ENCODE assay signal across 1 cellular context in the genomic region with DNA sequence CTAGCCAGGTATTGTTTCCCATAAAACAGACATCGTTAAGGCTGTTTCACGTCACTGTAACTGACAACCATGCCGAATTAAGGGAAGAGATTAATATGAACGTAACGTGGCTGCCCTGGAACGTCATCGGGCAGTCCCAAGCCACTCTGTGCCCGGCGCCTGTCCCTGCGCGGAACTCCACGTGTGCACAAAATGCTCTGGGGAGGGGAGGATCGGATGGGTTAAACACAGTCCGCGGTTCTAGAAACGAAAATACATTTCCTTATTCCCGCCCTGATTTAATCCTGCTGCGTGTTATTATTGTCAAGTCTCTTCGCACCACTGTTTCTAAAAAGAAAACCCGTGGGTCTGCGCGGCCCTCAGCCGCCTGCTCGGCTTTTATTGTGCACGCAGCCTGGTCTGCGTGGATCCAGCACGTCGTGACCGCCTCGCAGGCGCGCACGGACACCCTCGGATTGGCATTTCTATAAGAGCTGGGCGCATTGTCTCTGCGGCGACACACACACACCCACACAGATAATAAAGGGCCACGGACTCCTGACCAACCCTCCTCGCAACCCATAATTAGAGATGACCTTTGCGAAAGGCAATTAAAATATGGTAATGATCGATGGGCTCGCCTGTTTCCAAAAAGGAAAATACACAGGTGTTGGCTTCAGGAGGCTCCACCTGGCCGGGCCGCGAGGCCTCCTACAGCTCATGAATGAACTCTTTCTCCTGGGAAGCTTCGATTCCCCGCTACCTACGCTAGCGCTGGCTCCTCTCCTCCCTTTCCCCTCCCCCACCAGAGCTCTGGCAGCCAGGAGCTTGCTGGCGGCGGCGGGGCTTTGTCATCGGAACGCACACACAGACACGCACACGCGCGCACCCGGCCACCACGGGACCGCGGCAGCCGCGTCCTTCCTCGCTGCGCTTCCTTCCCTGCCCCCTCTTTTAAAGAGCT.
TF ChIP-seq lines count a peak whose summit lies in the region.

No MANE protein-coding gene starts in this region.

TF ChIP-seq in HCT116, 20 proteins besides CTCF, POLR2A, EP300 and RAD21 (continued from another document):
- TF ChIP-seq, protein P1, sequence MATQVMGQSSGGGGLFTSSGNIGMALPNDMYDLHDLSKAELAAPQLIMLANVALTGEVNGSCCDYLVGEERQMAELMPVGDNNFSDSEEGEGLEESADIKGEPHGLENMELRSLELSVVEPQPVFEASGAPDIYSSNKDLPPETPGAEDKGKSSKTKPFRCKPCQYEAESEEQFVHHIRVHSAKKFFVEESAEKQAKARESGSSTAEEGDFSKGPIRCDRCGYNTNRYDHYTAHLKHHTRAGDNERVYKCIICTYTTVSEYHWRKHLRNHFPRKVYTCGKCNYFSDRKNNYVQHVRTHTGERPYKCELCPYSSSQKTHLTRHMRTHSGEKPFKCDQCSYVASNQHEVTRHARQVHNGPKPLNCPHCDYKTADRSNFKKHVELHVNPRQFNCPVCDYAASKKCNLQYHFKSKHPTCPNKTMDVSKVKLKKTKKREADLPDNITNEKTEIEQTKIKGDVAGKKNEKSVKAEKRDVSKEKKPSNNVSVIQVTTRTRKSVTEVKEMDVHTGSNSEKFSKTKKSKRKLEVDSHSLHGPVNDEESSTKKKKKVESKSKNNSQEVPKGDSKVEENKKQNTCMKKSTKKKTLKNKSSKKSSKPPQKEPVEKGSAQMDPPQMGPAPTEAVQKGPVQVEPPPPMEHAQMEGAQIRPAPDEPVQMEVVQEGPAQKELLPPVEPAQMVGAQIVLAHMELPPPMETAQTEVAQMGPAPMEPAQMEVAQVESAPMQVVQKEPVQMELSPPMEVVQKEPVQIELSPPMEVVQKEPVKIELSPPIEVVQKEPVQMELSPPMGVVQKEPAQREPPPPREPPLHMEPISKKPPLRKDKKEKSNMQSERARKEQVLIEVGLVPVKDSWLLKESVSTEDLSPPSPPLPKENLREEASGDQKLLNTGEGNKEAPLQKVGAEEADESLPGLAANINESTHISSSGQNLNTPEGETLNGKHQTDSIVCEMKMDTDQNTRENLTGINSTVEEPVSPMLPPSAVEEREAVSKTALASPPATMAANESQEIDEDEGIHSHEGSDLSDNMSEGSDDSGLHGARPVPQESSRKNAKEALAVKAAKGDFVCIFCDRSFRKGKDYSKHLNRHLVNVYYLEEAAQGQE (IDR thresholded peaks at IDR 0.05; ENCODE audit: low read depth), result no peak
- TF ChIP-seq EZH2 (IDR thresholded peaks at IDR 0.05) (no peak), YY1 (IDR thresholded peaks at IDR 0.05; ENCODE audit: extremely low read depth, insufficient replicate concordance, low read depth, low read length) (no peak), CEBPB (IDR thresholded peaks at IDR 0.05; ENCODE audit: low read depth) (no peak), EGR1 (IDR thresholded peaks at IDR 0.05; ENCODE audit: low read depth) (no peak), TCF7L2 (IDR thresholded peaks at IDR 0.05; ENCODE audit: borderline replicate concordance, extremely low read depth, insufficient read depth, insufficient read length) (no peak), ZFX (IDR thresholded peaks at IDR 0.05) (no peak), CBX3 (IDR thresholded peaks at IDR 0.05; ENCODE audit: low read depth) (no peak), EZH2phosphoT487 (IDR thresholded peaks at IDR 0.05; ENCODE audit: borderline replicate concordance) (no peak)
- TF ChIP-seq, protein P2, sequence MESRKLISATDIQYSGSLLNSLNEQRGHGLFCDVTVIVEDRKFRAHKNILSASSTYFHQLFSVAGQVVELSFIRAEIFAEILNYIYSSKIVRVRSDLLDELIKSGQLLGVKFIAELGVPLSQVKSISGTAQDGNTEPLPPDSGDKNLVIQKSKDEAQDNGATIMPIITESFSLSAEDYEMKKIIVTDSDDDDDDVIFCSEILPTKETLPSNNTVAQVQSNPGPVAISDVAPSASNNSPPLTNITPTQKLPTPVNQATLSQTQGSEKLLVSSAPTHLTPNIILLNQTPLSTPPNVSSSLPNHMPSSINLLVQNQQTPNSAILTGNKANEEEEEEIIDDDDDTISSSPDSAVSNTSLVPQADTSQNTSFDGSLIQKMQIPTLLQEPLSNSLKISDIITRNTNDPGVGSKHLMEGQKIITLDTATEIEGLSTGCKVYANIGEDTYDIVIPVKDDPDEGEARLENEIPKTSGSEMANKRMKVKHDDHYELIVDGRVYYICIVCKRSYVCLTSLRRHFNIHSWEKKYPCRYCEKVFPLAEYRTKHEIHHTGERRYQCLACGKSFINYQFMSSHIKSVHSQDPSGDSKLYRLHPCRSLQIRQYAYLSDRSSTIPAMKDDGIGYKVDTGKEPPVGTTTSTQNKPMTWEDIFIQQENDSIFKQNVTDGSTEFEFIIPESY (IDR thresholded peaks at IDR 0.05; ENCODE audit: extremely low read depth, insufficient replicate concordance, low read length), result no peak
